21 cellular contexts compared by ENCODE assay signal in genomic region chr3:114080201-114080600, GRCh38.
"Had no signal": no experiment of that assay in that cellular context is flagged by ENCODE, and none has a peak within 500 bp of the region (broad histone marks: within the 10 kb centered on the region; RNA-seq: fewer than 3 reads in every experiment).

No MANE protein-coding gene starts in this region.

- H3K4me3 Mint-ChIP-seq: activated CD4-positive, alpha-beta T cell treated with anti-CD3 and anti-CD28 coated beads for 36 hours; activated naive CD8-positive, alpha-beta T cell treated with anti-CD3 and anti-CD28 coated beads, Interleukin-2, amount 10 ng/mL, durations not matched to agents 7 days and 5 days; naive thymus-derived CD4-positive, alpha-beta T cell; neural progenitor cell; T-helper 2 cell treated with Interferon-gamma antibody and Interleukin-4, amounts not matched to agents 5 μg/mL and 100 μg/mL, for 36 hours; type B pancreatic cell; WTC11 had no signal

- H2AFZ ChIP-seq: neural progenitor cell had no signal

- H3K4me1 Mint-ChIP-seq: activated CD4-positive, alpha-beta T cell treated with anti-CD3 and anti-CD28 coated beads for 36 hours; activated naive CD8-positive, alpha-beta T cell treated with anti-CD3 and anti-CD28 coated beads, Interleukin-2, amount 10 ng/mL, durations not matched to agents 7 days and 5 days; neural progenitor cell; WTC11 had no signal

- H3K27ac Mint-ChIP-seq: activated CD4-positive, alpha-beta T cell treated with anti-CD3 and anti-CD28 coated beads for 36 hours; activated naive CD8-positive, alpha-beta T cell treated with anti-CD3 and anti-CD28 coated beads, Interleukin-2, amount 10 ng/mL, durations not matched to agents 7 days and 5 days; neural progenitor cell; progenitor cell of endocrine pancreas; T-helper 2 cell treated with Interferon-gamma antibody and Interleukin-4, amounts not matched to agents 5 μg/mL and 100 μg/mL, for 36 hours; type B pancreatic cell; WTC11 had no signal

- H3K9me3 ChIP-seq: esophagus muscularis mucosa, stomach had no signal

- H3K9me3 Mint-ChIP-seq: activated naive CD8-positive, alpha-beta T cell treated with anti-CD3 and anti-CD28 coated beads, Interleukin-2, amount 10 ng/mL, durations not matched to agents 7 days and 5 days; naive thymus-derived CD4-positive, alpha-beta T cell; neural progenitor cell; T-helper 2 cell treated with Interferon-gamma antibody and Interleukin-4, amounts not matched to agents 5 μg/mL and 100 μg/mL, for 36 hours; type B pancreatic cell; WTC11 had no signal

- H3K9ac ChIP-seq: neural progenitor cell had no signal

- H3K27me3 Mint-ChIP-seq: activated CD4-positive, alpha-beta T cell treated with anti-CD3 and anti-CD28 coated beads for 36 hours; activated naive CD8-positive, alpha-beta T cell treated with anti-CD3 and anti-CD28 coated beads, Interleukin-2, amount 10 ng/mL, durations not matched to agents 7 days and 5 days; naive thymus-derived CD4-positive, alpha-beta T cell; progenitor cell of endocrine pancreas; type B pancreatic cell had no signal

- ATAC-seq: activated CD4-positive, alpha-beta T cell treated with anti-CD3 and anti-CD28 coated beads for 36 hours; left ventricle myocardium superior; naive thymus-derived CD4-positive, alpha-beta T cell; WTC11 had no signal

- H3K4me1 ChIP-seq: neural progenitor cell, stomach had no signal

- H3K27ac ChIP-seq: esophagus muscularis mucosa, neural progenitor cell, stomach had no signal

- H3K4me3 ChIP-seq: esophagus muscularis mucosa, neural progenitor cell, skin epidermis, stomach had no signal

- DNase-seq: activated CD4-positive, alpha-beta T cell treated with anti-CD3 and anti-CD28 coated beads for 36 hours; activated CD4-positive, alpha-beta T cell treated with anti-CD3 and anti-CD28 coated beads, Interleukin-2, amount 50 U/mL, for 48 hours; activated naive CD4-positive, alpha-beta T cell; activated naive CD8-positive, alpha-beta T cell treated with anti-CD3 and anti-CD28 coated beads, Interleukin-2, amount 10 ng/mL, durations not matched to agents 7 days and 5 days; anterior cingulate cortex; cerebellar nuclear complex; effector CD4-positive, alpha-beta T cell; foreskin fibroblast; glutamatergic neuron; left ventricle myocardium superior; naive thymus-derived CD4-positive, alpha-beta T cell; stimulated activated CD4-positive, alpha-beta T cell treated with anti-CD3 and anti-CD28 coated beads, Interleukin-15, amount 100 ng/mL, for 24 hours; stimulated activated CD4-positive, alpha-beta T cell treated with anti-CD3 and anti-CD28 coated beads, Interleukin-2, amount 100 ng/mL, for 48 hours; stomach had no signal

- H3K27me3 ChIP-seq: esophagus muscularis mucosa, neural progenitor cell, stomach had no signal

- H3K4me2 ChIP-seq: neural progenitor cell had no signal
